Comparison of ENCODE assay signal across 8 cellular contexts in the genomic region with DNA sequence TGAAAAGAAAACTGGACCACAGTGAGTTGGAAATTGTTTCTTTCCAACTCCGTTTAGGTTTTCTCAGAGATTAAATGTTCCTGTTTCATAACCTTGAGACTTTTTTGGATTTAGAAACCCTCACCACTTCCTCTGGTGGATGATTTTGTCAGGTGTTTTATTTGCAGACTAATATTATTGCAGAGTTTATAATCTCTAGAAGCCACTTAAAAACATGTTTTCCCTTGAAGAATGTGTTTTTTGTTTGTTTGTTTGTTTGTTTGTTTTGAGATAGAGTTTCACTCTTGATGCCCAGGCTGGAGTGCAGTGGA. TPM values are rescaled to one million over a fixed set of nuclear protein-coding genes. Genes with fewer than 3 reads are reported as not detected.
A peak's percentile ranks its signal among the peaks of the same experiment; 100 is the strongest.
DNase-seq lines count a peak whose midpoint lies in the region; ATAC-seq, FAIRE-seq and TF ChIP-seq lines count a peak whose summit lies in the region.

No MANE protein-coding gene starts in this region.

- H2BK5ac ChIP-seq in mesenchymal stem cell (ENCODE audit: low read depth, low read length, poor library complexity, severe bottlenecking): no peak overlapping the region

- no peak overlapping the region for H2BK120ac ChIP-seq in mesenchymal stem cell (ENCODE audit: low read depth, low read length)

- H2AK5ac ChIP-seq in mesenchymal stem cell (ENCODE audit: low read length, severe bottlenecking): no peak overlapping the region

- no peaks in the 10 kb centered on the region for H3K9me3 ChIP-seq in heart right ventricle
- H3K9me3 ChIP-seq in astrocyte (ENCODE audit: insufficient read depth, low read depth, low read length): no peaks in the 10 kb centered on the region
- H3K9me3 ChIP-seq in mesenchymal stem cell (ENCODE audit: control insufficient read depth, low read length): no peaks in the 10 kb centered on the region

- intact Hi-C loops in heart right ventricle (cut with DNase I): loop anchor here in 5 of 10 donors (2.0 to 5.0 kb wide), 3 partner anchors 66 to 206 kb away; a partner anchor contains a TSS
- intact Hi-C loops in Right ventricle myocardium superior (cut with DNase I): no loop called here

- H4K91ac ChIP-seq in mesenchymal stem cell (ENCODE audit: low read length): no peak overlapping the region

- FAIRE-seq in astrocyte (lab: Jason Lieb, UNC): no peak

- H2AFZ ChIP-seq in astrocyte (ENCODE audit: low read depth, low read length) (peak overlapping the region; percentile 73), mesenchymal stem cell (ENCODE audit: low read depth, low read length) (no peak overlapping the region)

- no peaks in the 10 kb centered on the region for H4K20me1 ChIP-seq in astrocyte (ENCODE audit: insufficient read depth, low read length)

- no peak overlapping the region for H4K8ac ChIP-seq in mesenchymal stem cell (ENCODE audit: low read length)

- peaks cover 30% of the 10 kb centered on the region for H3K79me2 ChIP-seq in astrocyte (ENCODE audit: insufficient read depth, low read length)

- TF ChIP-seq CTCF in heart right ventricle (IDR thresholded peaks at IDR 0.05): no peak
- no peak for TF ChIP-seq CTCF in astrocyte (IDR thresholded peaks at IDR 0.05; ENCODE audit: insufficient read depth, low read depth, low read length)
- no peak for TF ChIP-seq CTCF in omental fat pad (IDR thresholded peaks at IDR 0.05)

- H2BK12ac ChIP-seq in mesenchymal stem cell (ENCODE audit: low read length in 2 of 2): no peak overlapping the region

- H3K4ac ChIP-seq in mesenchymal stem cell (ENCODE audit: low read depth in 1 of 2, low read length in 2 of 2): no peak overlapping the region

- H3K27me3 ChIP-seq in heart right ventricle (no peaks in the 10 kb centered on the region), astrocyte (ENCODE audit: insufficient read depth, low read length) (no peaks in the 10 kb centered on the region), mesenchymal stem cell (ENCODE audit: control insufficient read depth in 1 of 2, insufficient read depth in 1 of 2, low read length in 2 of 2) (no peaks in the 10 kb centered on the region)

- H3K4me3 Mint-ChIP-seq in astrocyte (ENCODE audit: unreplicated experiment): peak overlapping the region; percentile 100

- H3K4me1 Mint-ChIP-seq in astrocyte (ENCODE audit: low read depth, unreplicated experiment): peaks cover 5% of the 10 kb centered on the region

- H3K14ac ChIP-seq in mesenchymal stem cell (ENCODE audit: low read length in 2 of 2): no peak overlapping the region

- DNase-seq in heart right ventricle: no peak
- no peak for DNase-seq in Right ventricle myocardium superior
- no peak for DNase-seq in astrocyte (ENCODE audit: low read depth)
- no peak for DNase-seq in mesenchymal stem cell
- DNase-seq in omental fat pad (ENCODE audit: low spot score): no peak
- DNase-seq in HPDE6-E6E7 (ENCODE audit: extremely low spot score): no peak

- H3K79me1 ChIP-seq in mesenchymal stem cell (replicated peaks; ENCODE audit: low read length, poor library complexity, severe bottlenecking): peaks cover 11% of the 10 kb centered on the region

- H3K4me3 ChIP-seq in heart right ventricle (peak overlapping the region; percentile 66 to 95 (median 81)), astrocyte (ENCODE audit: insufficient read depth, low read depth, low read length) (peak overlapping the region; percentile 97), mesenchymal stem cell (ENCODE audit: insufficient read depth in 1 of 2, low read depth in 1 of 2, low read length in 2 of 2) (peak overlapping the region in 1 of 2 experiments; percentile 98), urinary bladder (ENCODE audit: low read depth, low read length) (peak overlapping the region; percentile 74)

- no peak overlapping the region for H2BK15ac ChIP-seq in mesenchymal stem cell (ENCODE audit: low read depth, poor library complexity, severe bottlenecking)

- peak overlapping the region; percentile 86 for H3K4me2 ChIP-seq in astrocyte (ENCODE audit: low read length)
- peak overlapping the region; percentile 82 for H3K4me2 ChIP-seq in mesenchymal stem cell (ENCODE audit: low read length, poor library complexity, severe bottlenecking)

- peaks cover 2% of the 10 kb centered on the region for H3K36me3 Mint-ChIP-seq in astrocyte (ENCODE audit: low read depth, unreplicated experiment)

- no peaks in the 10 kb centered on the region for H3K27me3 Mint-ChIP-seq in astrocyte (ENCODE audit: low read depth, unreplicated experiment)

- peaks cover 2 to 20% (median 11%) of the 10 kb centered on the region in 9 donors for H3K4me1 ChIP-seq in heart right ventricle
- peaks cover 6% of the 10 kb centered on the region for H3K4me1 ChIP-seq in astrocyte (ENCODE audit: insufficient read depth, low read length)
- H3K4me1 ChIP-seq in mesenchymal stem cell (ENCODE audit: control insufficient read depth, insufficient read depth, low read depth, low read length): peaks cover 3% of the 10 kb centered on the region
- H3K4me1 ChIP-seq in urinary bladder (ENCODE audit: insufficient read depth): peaks cover 2% of the 10 kb centered on the region

- peak overlapping the region; percentile 12 for H3K27ac Mint-ChIP-seq in astrocyte (ENCODE audit: unreplicated experiment)

- ATAC-seq in heart right ventricle (no peak), Right ventricle myocardium superior (ENCODE audit: poor library complexity) (no peak), HG03520 (IDR thresholded peaks at IDR 0.05; ENCODE audit: unreplicated experiment) (no peak), omental fat pad (ENCODE audit: low FRiP score) (no peak)

- H3K18ac ChIP-seq in mesenchymal stem cell (ENCODE audit: low read depth in 1 of 2, low read length in 2 of 2): no peak overlapping the region

- peak overlapping the region in 7 of 10 donors; percentile 72 to 88 (median 87) for H3K27ac ChIP-seq in heart right ventricle
- H3K27ac ChIP-seq in astrocyte (ENCODE audit: low read depth, low read length): peak overlapping the region; percentile 41
- H3K27ac ChIP-seq in mesenchymal stem cell (ENCODE audit: low read length, poor library complexity, severe bottlenecking): no peak overlapping the region
- no peak overlapping the region for H3K27ac ChIP-seq in urinary bladder (ENCODE audit: low read depth)

- H3K9ac ChIP-seq in astrocyte (ENCODE audit: low read length): peak overlapping the region; percentile 95
- H3K9ac ChIP-seq in mesenchymal stem cell (ENCODE audit: low read length): peak overlapping the region; percentile 100

- H3K36me3 ChIP-seq in heart right ventricle (peaks cover 0 to 8% (median 0%) of the 10 kb centered on the region in 9 donors), astrocyte (ENCODE audit: insufficient read depth, low read length) (no peaks in the 10 kb centered on the region), mesenchymal stem cell (ENCODE audit: control insufficient read depth in 1 of 2, insufficient read depth in 2 of 2, low read depth in 1 of 2, low read length in 2 of 2) (peaks cover 0 to 4% of the 10 kb centered on the region in 2 experiments), urinary bladder (ENCODE audit: insufficient read depth) (peaks cover 2% of the 10 kb centered on the region)

- WGBS in heart right ventricle, 2 donors: 0 to 2% methylated on average over 1 of the region's 1 CpG
- WGBS in mesenchymal stem cell: no CpG with 5 or more reads among the region's 1 CpG
- 3% methylated on average over 1 of the region's 1 CpG for WGBS in urinary bladder

- H3K9me3 Mint-ChIP-seq in astrocyte (ENCODE audit: unreplicated experiment): peaks cover 1% of the 10 kb centered on the region

- no peak overlapping the region for H3K23ac ChIP-seq in mesenchymal stem cell (ENCODE audit: low read length in 2 of 2)

RNA-seq across cellular contexts. Expression of a gene that starts 0.5 kb away (rescaled TPM):
- 10 to 100 TPM; 41.3 to 54.1 (median 45.9) TPM for total RNA-seq in heart right ventricle
- 10 to 100 TPM; 34.2 to 39.3 TPM for polyA plus RNA-seq in heart right ventricle
- 41.0 TPM for total RNA-seq in Right ventricle myocardium superior
- 28.7 and 31.3 TPM in 2 replicates for total RNA-seq in astrocyte
- polyA plus RNA-seq in mesenchymal stem cell (2013, experiment 1 of 2): 43.3 TPM
- polyA plus RNA-seq in mesenchymal stem cell (2013, experiment 2 of 2): 42.3 TPM
- total RNA-seq in urinary bladder: 62.5 TPM
- 53.3 TPM for polyA plus RNA-seq in urinary bladder
- total RNA-seq in omental fat pad: 10 to 100 TPM; 21.9 to 36.2 (median 31.7) TPM

Comparison
In these comparisons a context has a peak if more than half of its experiments do, and no peak if none do; other contexts are left out.
1. H3K27ac ChIP-seq: peak in heart right ventricle (7 of 10) and astrocyte (single experiment); none in mesenchymal stem cell (single experiment) and urinary bladder (single experiment).